Comparison of ENCODE assay signal across 11 cellular contexts in genomic region chr1:117695796-117696505, GRCh38.
A peak's percentile ranks its signal among the peaks of the same experiment; 100 is the strongest.
DNase-seq lines count a peak whose midpoint lies in the region; ATAC-seq and TF ChIP-seq lines count a peak whose summit lies in the region.
"Had no signal": no experiment of that assay in that cellular context is flagged by ENCODE, and none has a peak within 500 bp of the region (broad histone marks: within the 10 kb centered on the region; RNA-seq: fewer than 3 reads in every experiment).

No MANE protein-coding gene starts in this region.

- H3K9ac ChIP-seq in neuronal stem cell (ENCODE audit: low read depth, low read length, poor library complexity), result no peak overlapping the region
- H3K9ac ChIP-seq: BLaER1 had no signal

- TF ChIP-seq CTCF in AG04449 (IDR thresholded peaks at IDR 0.05; ENCODE audit: insufficient read depth, low read length, missing control alignments) (no peak), WTC11 (IDR thresholded peaks at IDR 0.05) (no peak)

- H3K9me3 Mint-ChIP-seq in WTC11, result no peaks in the 10 kb centered on the region
- no peaks in the 10 kb centered on the region for H3K9me3 Mint-ChIP-seq in activated naive CD8-positive, alpha-beta T cell treated with anti-CD3 and anti-CD28 coated beads, Interleukin-2, amount 50 U/mL, for 24 hours
- H3K9me3 Mint-ChIP-seq: central memory CD8-positive, alpha-beta T cell had no signal

- H3K4me2 ChIP-seq in neuronal stem cell (ENCODE audit: insufficient read depth, low read length, poor library complexity, severe bottlenecking), result no peak overlapping the region
- H3K4me2 ChIP-seq: BLaER1 had no signal

- peaks cover 0 to 1% (median 0%) of the 10 kb centered on the region in 3 experiments for H3K27me3 ChIP-seq in neuronal stem cell (ENCODE audit: control insufficient read depth in 3 of 3, insufficient read depth in 3 of 3, low read depth in 1 of 3, low read length in 3 of 3)
- H3K27me3 ChIP-seq: BLaER1 had no signal

- peak; percentile 82 for DNase-seq in AG04449 (ENCODE audit: low read depth, low spot score)
- DNase-seq in WTC11 (ENCODE audit: low spot score), result no peak
- DNase-seq in fibroblast of the conjunctiva (ENCODE audit: low read depth), result peak; percentile 28
- DNase-seq in neuronal stem cell (ENCODE audit: low spot score), result no peak
- no peak for DNase-seq in NOMO-1 treated with DMSO at 0.1 percent for 48 hours (lab: John Stamatoyannopoulos, UW; ENCODE audit: unreplicated experiment)
- DNase-seq in activated naive CD8-positive, alpha-beta T cell treated with anti-CD3 and anti-CD28 coated beads, Interleukin-2, amount 50 U/mL, for 24 hours, result no peak
- DNase-seq in DMS114 treated with DMSO at 0.1 percent for 48 hours (lab: John Stamatoyannopoulos, UW; ENCODE audit: unreplicated experiment), result no peak
- DNase-seq: activated CD4-positive, alpha-beta T cell treated with anti-CD3 and anti-CD28 coated beads for 36 hours had no signal

- no peak overlapping the region for H2BK15ac ChIP-seq in neuronal stem cell (ENCODE audit: low read length)

- H2AFZ ChIP-seq in neuronal stem cell (ENCODE audit: low read length), result peak overlapping the region; percentile 53

- no peaks in the 10 kb centered on the region for H3K36me3 ChIP-seq in neuronal stem cell (replicated peaks in 1 of 2; ENCODE audit: control insufficient read depth in 2 of 2, insufficient read depth in 2 of 2, low read length in 2 of 2)
- H3K36me3 ChIP-seq: BLaER1 had no signal

- no peak overlapping the region for H3K4me3 Mint-ChIP-seq in WTC11
- H3K4me3 Mint-ChIP-seq in activated naive CD8-positive, alpha-beta T cell treated with anti-CD3 and anti-CD28 coated beads, Interleukin-2, amount 50 U/mL, for 24 hours, result no peak overlapping the region
- H3K4me3 Mint-ChIP-seq: activated CD4-positive, alpha-beta T cell treated with anti-CD3 and anti-CD28 coated beads for 36 hours; central memory CD8-positive, alpha-beta T cell had no signal

- H3K27ac Mint-ChIP-seq in WTC11, result no peak overlapping the region; the same call in 1 of the 2 replicates
- no peak overlapping the region for H3K27ac Mint-ChIP-seq in activated naive CD8-positive, alpha-beta T cell treated with anti-CD3 and anti-CD28 coated beads, Interleukin-2, amount 50 U/mL, for 24 hours
- H3K27ac Mint-ChIP-seq: activated CD4-positive, alpha-beta T cell treated with anti-CD3 and anti-CD28 coated beads for 36 hours had no signal

- H4K8ac ChIP-seq in neuronal stem cell (ENCODE audit: low read depth, low read length), result no peak overlapping the region

- WGBS in neuronal stem cell (ENCODE audit: extremely low coverage in 2 of 2, insufficient read length in 2 of 2, insufficient replicate concordance in 1 of 2), 2 donors, result no CpG with 5 or more reads among the region's 9 CpGs

- H3K4me3 ChIP-seq in AG04449 (ENCODE audit: low read depth, low read length), result no peak overlapping the region; the same call in 1 of the 2 replicates
- H3K4me3 ChIP-seq in neuronal stem cell (ENCODE audit: low read length in 2 of 2), result no peak overlapping the region
- H3K4me3 ChIP-seq: BLaER1 had no signal

- H3K9me3 ChIP-seq in neuronal stem cell (replicated peaks in 1 of 2; ENCODE audit: control insufficient read depth in 2 of 2, insufficient read depth in 1 of 2, low read depth in 1 of 2, low read length in 2 of 2), result no peaks in the 10 kb centered on the region
- H3K9me3 ChIP-seq: BLaER1 had no signal

- H2BK5ac ChIP-seq in neuronal stem cell (ENCODE audit: low read length), result no peak overlapping the region

- no peak overlapping the region for H3K27ac ChIP-seq in neuronal stem cell (replicated peaks; ENCODE audit: low read length)
- H3K27ac ChIP-seq: BLaER1 had no signal

- H3K79me1 ChIP-seq in neuronal stem cell (ENCODE audit: low read depth, low read length), result no peaks in the 10 kb centered on the region

- no peak overlapping the region for H4K91ac ChIP-seq in neuronal stem cell (ENCODE audit: low read depth, low read length, poor library complexity)

- H3K23ac ChIP-seq in neuronal stem cell (ENCODE audit: low read depth, low read length, poor library complexity), result no peak overlapping the region

- H3K18ac ChIP-seq in neuronal stem cell (ENCODE audit: low read length), result peak overlapping the region; percentile 1

- H3K14ac ChIP-seq in neuronal stem cell (ENCODE audit: low read length), result no peak overlapping the region

- H3K4me1 Mint-ChIP-seq in WTC11, result peaks cover 7% of the 10 kb centered on the region
- no peaks in the 10 kb centered on the region for H3K4me1 Mint-ChIP-seq in activated naive CD8-positive, alpha-beta T cell treated with anti-CD3 and anti-CD28 coated beads, Interleukin-2, amount 50 U/mL, for 24 hours
- H3K4me1 Mint-ChIP-seq: activated CD4-positive, alpha-beta T cell treated with anti-CD3 and anti-CD28 coated beads for 36 hours; central memory CD8-positive, alpha-beta T cell had no signal

- H3K36me3 Mint-ChIP-seq in WTC11, result no peaks in the 10 kb centered on the region
- H3K36me3 Mint-ChIP-seq in activated naive CD8-positive, alpha-beta T cell treated with anti-CD3 and anti-CD28 coated beads, Interleukin-2, amount 50 U/mL, for 24 hours (ENCODE audit: low read depth), result no peaks in the 10 kb centered on the region

- H2AK5ac ChIP-seq in neuronal stem cell (ENCODE audit: low read depth, low read length), result no peak overlapping the region

- no peak overlapping the region for H3K4ac ChIP-seq in neuronal stem cell (ENCODE audit: low read length)

- ATAC-seq in WTC11 (peak; percentile 89), HG03469 (IDR thresholded peaks at IDR 0.05; ENCODE audit: unreplicated experiment) (no peak)
- no peak for ATAC-seq in activated naive CD8-positive, alpha-beta T cell treated with anti-CD3 and anti-CD28 coated beads, Interleukin-2, amount 50 U/mL, for 24 hours
- ATAC-seq: activated CD4-positive, alpha-beta T cell treated with anti-CD3 and anti-CD28 coated beads for 36 hours had no signal

- H2BK120ac ChIP-seq in neuronal stem cell (ENCODE audit: low read depth, low read length), result no peak overlapping the region

- H2BK12ac ChIP-seq in neuronal stem cell (ENCODE audit: low read length), result no peak overlapping the region

- H3K27me3 Mint-ChIP-seq in WTC11 (ENCODE audit: low read depth), result no peaks in the 10 kb centered on the region
- peaks cover 11% of the 10 kb centered on the region for H3K27me3 Mint-ChIP-seq in activated naive CD8-positive, alpha-beta T cell treated with anti-CD3 and anti-CD28 coated beads, Interleukin-2, amount 50 U/mL, for 24 hours

- CTCF ChIA-PET in AG04449 (lab: Yijun Ruan, JAX) (interaction anchor here (1.3 to 4.1 kb wide), 5 partner anchors 9 to 160 kb away, joined by 3 to 17 read pairs (median 4); no protein-coding TSS in a partner anchor), WTC11 (lab: Charles Lee) (interaction anchor here (2.1 to 2.5 kb wide), 2 partner anchors 58 to 161 kb away, joined by 5 to 11 read pairs; no protein-coding TSS in a partner anchor)

- POLR2A ChIA-PET in AG04449 (lab: Yijun Ruan, JAX) (interaction anchor here (1.0 kb wide), 1 partner anchor 12 kb away, joined by 4 read pairs; no protein-coding TSS in a partner anchor), WTC11 (lab: Charles Lee) (no interaction called here)

- no peaks in the 10 kb centered on the region for H3K4me1 ChIP-seq in neuronal stem cell (ENCODE audit: control insufficient read depth in 2 of 2, insufficient read depth in 1 of 2, low read depth in 1 of 2, low read length in 2 of 2)
- H3K4me1 ChIP-seq: BLaER1 had no signal

TF ChIP-seq in WTC11, 78 proteins besides CTCF, POLR2A, EP300 and RAD21:
- TF ChIP-seq SMAD3 (CRISPR knock-in tag; IDR thresholded peaks at IDR 0.05; ENCODE audit: borderline replicate concordance), result no peak
- no peak for TF ChIP-seq CBFB (CRISPR knock-in tag; IDR thresholded peaks at IDR 0.05; ENCODE audit: low read depth)
- no peak for TF ChIP-seq HMGXB4 (CRISPR knock-in tag; IDR thresholded peaks at IDR 0.05)
- TF ChIP-seq USF2 (CRISPR knock-in tag; IDR thresholded peaks at IDR 0.05), result no peak
- TF ChIP-seq E2F5 (CRISPR knock-in tag; IDR thresholded peaks at IDR 0.05), result no peak
- TF ChIP-seq ZNF138 (CRISPR knock-in tag; conservative IDR thresholded peaks at IDR 0.05), result no peak

Comparison
In these comparisons a context has a peak if more than half of its experiments do, and no peak if none do; other contexts are left out.
1. DNase-seq: peak in AG04449 (single experiment) and fibroblast of the conjunctiva (single experiment); none in WTC11 (single experiment), neuronal stem cell (single experiment), NOMO-1 treated with DMSO at 0.1 percent for 48 hours (single experiment), activated naive CD8-positive, alpha-beta T cell treated with anti-CD3 and anti-CD28 coated beads, Interleukin-2, amount 50 U/mL, for 24 hours (single experiment) and DMS114 treated with DMSO at 0.1 percent for 48 hours (single experiment).